In genomic region chr10:18627452-18628018, GRCh38 we compare ENCODE assay signal across 8 cellular contexts. TPM values are rescaled to one million over a fixed set of nuclear protein-coding genes. Genes with fewer than 3 reads are reported as not detected.
A peak's percentile ranks its signal among the peaks of the same experiment; 100 is the strongest.
DNase-seq lines count a peak whose midpoint lies in the region; ATAC-seq and TF ChIP-seq lines count a peak whose summit lies in the region.
"Not testable (repeated sequence)": the region's sequence is repeated elsewhere in the genome, so short reads cannot be mapped to it uniquely, and the experiment has no call there.

No MANE protein-coding gene starts in this region.

- H3K27ac Mint-ChIP-seq in GM23338 = peak overlapping the region; percentile 92

- not testable (repeated sequence) for H3K9me2 ChIP-seq in GM23338 (ENCODE audit: insufficient read depth)

- H3K9me3 ChIP-seq in mucosa of descending colon = not testable (repeated sequence)

- not testable (repeated sequence) for H3K36me3 ChIP-seq in GM23338 (ENCODE audit: insufficient read depth); mucosa of descending colon (ENCODE audit: low read depth)

- peak overlapping the region; percentile 61 for H3K4me3 ChIP-seq in GM23338
- peak overlapping the region; percentile 54 for H3K4me3 ChIP-seq in WI38 (ENCODE audit: low read depth, low read length)
- peak overlapping the region; percentile 68 for H3K4me3 ChIP-seq in fibroblast of the aortic adventitia (ENCODE audit: low read depth, low read length)
- not testable (repeated sequence) for H3K4me3 ChIP-seq in mucosa of descending colon

- H3K27me3 Mint-ChIP-seq in GM23338 (ENCODE audit: insufficient read depth, low read depth, poor library complexity) = not testable (repeated sequence)

- intact Hi-C loops in mucosa of descending colon (cut with DNase I, micrococcal nuclease) = not testable (repeated sequence)

- H3K27me3 ChIP-seq in GM23338 (ENCODE audit: insufficient read depth) = not testable (repeated sequence)

- H3K27ac ChIP-seq in 22Rv1 (peak overlapping the region; percentile 54), GM23338 (ENCODE audit: low read depth) (0 out of 2 replicates have a peak overlapping the region, but pooled peaks have one; percentile 50)

- not testable (repeated sequence) for H4K20me1 ChIP-seq in GM23338 (replicated peaks; ENCODE audit: insufficient read depth)

- peak overlapping the region; percentile 94; the same call in 1 of the 2 replicates for H2AFZ ChIP-seq in GM23338

- ATAC-seq in GM23338 = peak; percentile 48; the same call in 2 of the 3 replicates
- not testable (repeated sequence) for ATAC-seq in mucosa of descending colon

- H3K4me1 ChIP-seq in GM23338 (ENCODE audit: insufficient read depth) = peaks cover 10% of the 10 kb centered on the region; the same call in 1 of the 2 replicates
- H3K4me1 ChIP-seq in mucosa of descending colon (ENCODE audit: low read depth) = not testable (repeated sequence)

- peaks cover 16% of the 10 kb centered on the region for H3K4me1 Mint-ChIP-seq in GM23338

- peak overlapping the region; percentile 80 for H3K4me3 Mint-ChIP-seq in GM23338

- not testable (repeated sequence) for TF ChIP-seq CTCF in 22Rv1 (IDR thresholded peaks at IDR 0.05); GM23338 (conservative IDR thresholded peaks at IDR 0.05; ENCODE audit: low read depth in 2 of 2); WI38 (IDR thresholded peaks at IDR 0.05; ENCODE audit: low read depth, low read length); fibroblast of the aortic adventitia (IDR thresholded peaks at IDR 0.05; ENCODE audit: insufficient read depth, low read length); mucosa of descending colon (IDR thresholded peaks at IDR 0.05)

- H3F3A ChIP-seq in GM23338 (replicated peaks; ENCODE audit: low read depth) = not testable (repeated sequence)

- not testable (repeated sequence) for H3K9me3 Mint-ChIP-seq in GM23338

- peaks cover 11% of the 10 kb centered on the region; the same call in 1 of the 2 replicates for H3K79me2 ChIP-seq in GM23338 (replicated peaks; ENCODE audit: insufficient read depth)

- DNase-seq in GM23338 (ENCODE audit: low spot score) (peak; percentile 70), NCI-H345 (lab: John Stamatoyannopoulos, UW) (peak; percentile 71), fibroblast of the aortic adventitia (ENCODE audit: low read depth) (peak; percentile 74), mucosa of descending colon (peak; percentile 89 to 95 (median 91))
- peak; percentile 9 for DNase-seq in activated naive CD8-positive, alpha-beta T cell treated with anti-CD3 and anti-CD28 coated beads, Interleukin-2, amount 50 U/mL, for 16 hours (ENCODE audit: low read depth, low spot score)
- peak; percentile 68 for DNase-seq in stimulated activated CD4-positive, alpha-beta T cell treated with anti-CD3 and anti-CD28 coated beads, Interleukin-1b, Interleukin-23, amount 100 ng/mL, for 48 hours

- H3K36me3 Mint-ChIP-seq in GM23338 (ENCODE audit: low read depth) = not testable (repeated sequence)

- H3K4me2 ChIP-seq in GM23338 = peak overlapping the region; percentile 75

TF ChIP-seq in GM23338, 12 proteins besides CTCF, POLR2A, EP300 and RAD21:
- 0 out of 2 replicates have a peak, but pooled peaks have one; percentile 23 for TF ChIP-seq POLR2AphosphoS5 (IDR thresholded peaks at IDR 0.05; ENCODE audit: low read depth)

RNA-seq across cellular contexts. Expression of gene NSUN6, which starts 23.9 kb away (rescaled TPM):
- total RNA-seq in GM23338 (2014; rRNA removed; shearing (Covaris generic)) = 12.5 and 18.1 TPM in 2 replicates
- polyA plus RNA-seq in GM23338 (2016; fragmentation: Nextera tagmentation; extraction: Ambion mirVana) = 36.3 and 37.4 TPM in 2 replicates
- total RNA-seq in fibroblast of the aortic adventitia (ENCODE audit: low replicate concordance) = 12.3 and 23.4 TPM in 2 replicates
- 10 to 100 TPM; 10.2 to 21.1 (median 13.6) TPM for total RNA-seq in mucosa of descending colon

RNA-seq across cellular contexts. Expression of gene ARL5B, which starts 31.7 kb away (rescaled TPM):
- total RNA-seq in GM23338 (2014; rRNA removed; shearing (Covaris generic)) = 76.4 and 82.0 TPM in 2 replicates
- 21.5 and 22.8 TPM in 2 replicates for polyA plus RNA-seq in GM23338 (2016; fragmentation: Nextera tagmentation; extraction: Ambion mirVana)
- 11.6 and 18.0 TPM in 2 replicates for total RNA-seq in fibroblast of the aortic adventitia (ENCODE audit: low replicate concordance)
- 10 to 100 TPM; 13.8 to 19.3 (median 14.5) TPM for total RNA-seq in mucosa of descending colon

Comparison
In these comparisons a context has a peak if more than half of its experiments do, and no peak if none do; other contexts are left out.
1. DNase-seq: peak in every context shown above with its lines; median percentile 91 in mucosa of descending colon; 74 in fibroblast of the aortic adventitia; 71 in NCI-H345; 70 in GM23338; 68 in stimulated activated CD4-positive, alpha-beta T cell treated with anti-CD3 and anti-CD28 coated beads, Interleukin-1b, Interleukin-23, amount 100 ng/mL, for 48 hours; 9 in activated naive CD8-positive, alpha-beta T cell treated with anti-CD3 and anti-CD28 coated beads, Interleukin-2, amount 50 U/mL, for 16 hours.